11 cellular contexts compared by ENCODE assay signal in the genomic region with DNA sequence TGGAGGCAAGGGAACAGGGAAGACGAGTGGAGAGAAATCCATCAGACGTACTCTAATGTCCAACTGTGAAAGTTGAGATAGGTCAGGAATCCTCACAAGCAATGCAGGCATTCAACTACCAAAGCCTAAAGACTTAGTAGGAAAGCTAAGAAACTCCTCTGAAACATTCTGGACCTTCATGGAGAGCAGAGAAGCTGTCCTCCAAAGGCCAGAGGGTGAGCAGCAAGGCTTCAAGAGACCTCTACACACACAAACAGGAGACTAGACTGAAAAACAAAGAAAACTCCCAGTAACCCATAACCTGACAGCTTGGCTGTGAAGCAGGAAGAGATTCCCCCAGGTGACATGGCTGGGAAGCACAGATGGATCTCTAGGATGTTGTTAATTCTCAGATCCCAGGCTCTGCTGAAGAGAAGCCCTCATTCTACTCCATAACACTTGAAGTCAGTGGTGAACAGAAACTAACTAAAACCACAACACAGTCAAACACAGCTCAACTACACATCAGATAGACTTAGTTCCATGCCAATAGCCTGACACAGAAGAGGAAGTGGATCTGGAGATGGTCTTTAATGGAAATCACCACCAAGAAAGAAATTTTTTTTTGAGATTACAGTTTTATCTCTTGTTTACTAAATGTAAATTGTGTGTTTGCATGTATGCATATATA. TPM values are rescaled to one million over a fixed set of nuclear protein-coding genes. Genes with fewer than 3 reads are reported as not detected.
DNase-seq lines count a peak whose midpoint lies in the region; ATAC-seq, FAIRE-seq and TF ChIP-seq lines count a peak whose summit lies in the region.
"Had no signal": no experiment of that assay in that cellular context is flagged by ENCODE, and none has a peak within 500 bp of the region (broad histone marks: within the 10 kb centered on the region; RNA-seq: fewer than 3 reads in every experiment).

No MANE protein-coding gene starts in this region.

- H2AFZ ChIP-seq in K562 (ENCODE audit: low read depth, low read length) (peak overlapping the region; percentile 68), GM23248 (no peak overlapping the region)

- no peaks in the 10 kb centered on the region for H3K9me2 ChIP-seq in GM23248 (ENCODE audit: insufficient read depth)

- H3K4me2 ChIP-seq in K562 (ENCODE audit: insufficient read depth, low read length) (no peak overlapping the region; the same call in 1 of the 2 replicates), GM23248 (ENCODE audit: unreplicated experiment) (no peak overlapping the region)

- no peak for TF ChIP-seq POLR2A in K562 (conservative IDR thresholded peaks at IDR 0.05)

- TF ChIP-seq RAD21 in K562 (CRISPR knock-in tag; conservative IDR thresholded peaks at IDR 0.05 in 1 of 2, IDR thresholded peaks at IDR 0.05 in 1 of 2): no peak

- H3K4me3 ChIP-seq in K562: no peak overlapping the region
- H3K4me3 ChIP-seq in GM23248: no peak overlapping the region

- ATAC-seq in GM18519 (IDR thresholded peaks at IDR 0.05; ENCODE audit: low FRiP score, unreplicated experiment): peak; percentile 99
- ATAC-seq in GM21619 (IDR thresholded peaks at IDR 0.05; ENCODE audit: unreplicated experiment): peak; percentile 87
- ATAC-seq in HG03432 (IDR thresholded peaks at IDR 0.05; ENCODE audit: unreplicated experiment): peak; percentile 96
- ATAC-seq in K562: peak; percentile 23; the same call in 2 of the 3 replicates
- ATAC-seq: naive thymus-derived CD4-positive, alpha-beta T cell had no signal

- H3K9me3 ChIP-seq in K562 (replicated peaks; ENCODE audit: control insufficient read depth, insufficient read depth, low read depth, low read length) (no peaks in the 10 kb centered on the region), GM23248 (ENCODE audit: low read depth) (no peaks in the 10 kb centered on the region)

- peak; percentile 60 for FAIRE-seq in K562 (lab: Jason Lieb, UNC)

- H3K9me1 ChIP-seq in K562 (ENCODE audit: control insufficient read depth, insufficient read depth, low read length): no peaks in the 10 kb centered on the region

- intact Hi-C loops in K562 (cut with micrococcal nuclease): no loop called here

- in situ Hi-C loops in K562 (cut with MboI): no loop called here
- in situ Hi-C loops in GM23248 (cut with MboI): no loop called here

- TF ChIP-seq EP300 in K562 (IDR thresholded peaks at IDR 0.05; ENCODE audit: low read length): no peak

- DNase-seq in K562 (ENCODE audit: extremely low read depth in 1 of 4, low spot score in 3 of 4): no peak
- no peak for DNase-seq in GM23248
- no peak for DNase-seq in NCI-H748 (lab: John Stamatoyannopoulos, UW; ENCODE audit: unreplicated experiment)
- DNase-seq in NCI-H2107 (lab: John Stamatoyannopoulos, UW): no peak
- no peak for DNase-seq in activated gamma-delta T cell (lab: John Stamatoyannopoulos, UW)
- DNase-seq: DMS 273 treated with DMSO at 0.1 percent for 48 hours had no signal

- POLR2A ChIA-PET in K562 (lab: Yijun Ruan, JAX): interaction anchor here (0.5 kb wide), 1 partner anchor 70 kb away, joined by 3 read pairs; no protein-coding TSS in a partner anchor

- H4K20me1 ChIP-seq in K562 (replicated peaks; ENCODE audit: control insufficient read depth, insufficient read depth, low read length): no peaks in the 10 kb centered on the region
- no peaks in the 10 kb centered on the region for H4K20me1 ChIP-seq in GM23248 (ENCODE audit: insufficient read depth)

- WGBS in K562 (ENCODE audit: insufficient coverage, low coverage, missing lambda C conversion rate): 37% methylated on average over 2 of the region's 2 CpGs
- WGBS in GM23248 (ENCODE audit: low coverage in 1 of 2, low lambda C conversion rate in 2 of 2, missing lambda C conversion rate in 2 of 2), 2 experiments: 6 to 10% methylated on average over 2 of the region's 2 CpGs

- CTCF ChIA-PET in K562 (lab: Yijun Ruan, JAX; ENCODE audit: low intra/inter-chr PET ratio): no interaction called here

- H3K27me3 ChIP-seq in K562 (ENCODE audit: control insufficient read depth in 2 of 2, insufficient read depth in 2 of 2, low read length in 2 of 2) (no peaks in the 10 kb centered on the region), GM23248 (replicated peaks; ENCODE audit: insufficient read depth) (peaks cover 41% of the 10 kb centered on the region)

- TF ChIP-seq CTCF in K562 (IDR thresholded peaks at IDR 0.05 in 2 of 3, conservative IDR thresholded peaks at IDR 0.05 in 1 of 3; ENCODE audit: insufficient read depth in 2 of 3, low read depth in 1 of 3, low read length in 3 of 3): no peak

- H3K9ac ChIP-seq in K562 (ENCODE audit: insufficient read depth in 1 of 2, low read depth in 2 of 2, low read length in 2 of 2) (no peak overlapping the region; a peak in 1 of 4 replicates), GM23248 (no peak overlapping the region)

- H3K4me1 ChIP-seq in K562 (replicated peaks in 1 of 2; ENCODE audit: control insufficient read depth in 2 of 2, insufficient read depth in 2 of 2, low read length in 2 of 2): peaks cover 0 to 31% of the 10 kb centered on the region in 2 experiments; a peak in 4 of 5 replicates
- H3K4me1 ChIP-seq in GM23248 (ENCODE audit: insufficient read depth): no peaks in the 10 kb centered on the region

- H3F3A ChIP-seq in GM23248 (ENCODE audit: insufficient read depth): no peaks in the 10 kb centered on the region

- H3K79me2 ChIP-seq in K562 (ENCODE audit: control insufficient read depth, insufficient read depth, low read length) (no peaks in the 10 kb centered on the region), GM23248 (ENCODE audit: insufficient read depth) (no peaks in the 10 kb centered on the region)

- H3K27ac ChIP-seq in K562 (ENCODE audit: extremely low read depth, low read depth, low read length) (no peak overlapping the region), GM23248 (no peak overlapping the region)

- no TSS peak for BruUV-seq in K562 (replicated peaks; lab: Mats Ljungman, UMichigan)

- H3K36me3 ChIP-seq in K562 (ENCODE audit: control insufficient read depth, insufficient read depth, low read length) (no peaks in the 10 kb centered on the region), GM23248 (ENCODE audit: low read depth) (no peaks in the 10 kb centered on the region)

TF ChIP-seq in K562, 482 proteins besides CTCF, POLR2A, EP300 and RAD21 (continues in another document):
- TF ChIP-seq BDP1 (IDR thresholded peaks at IDR 0.05; ENCODE audit: insufficient read depth, insufficient read length): no peak
- TF ChIP-seq CHD2 (IDR thresholded peaks at IDR 0.05; ENCODE audit: low read depth, low read length): no peak
- no peak for TF ChIP-seq BCOR (IDR thresholded peaks at IDR 0.05)
- no peak for TF ChIP-seq NR3C1 (CRISPR knock-in tag; IDR thresholded peaks at IDR 0.05)
- no peak for TF ChIP-seq SRSF7 (optimal IDR thresholded peaks at IDR 0.05; ENCODE audit: low read depth, low read length)
- no peak for TF ChIP-seq DNMT1 (IDR thresholded peaks at IDR 0.05)
- peak; percentile 96 for TF ChIP-seq SPI1 (IDR thresholded peaks at IDR 0.05; ENCODE audit: borderline replicate concordance, low read depth, low read length)
- no peak for TF ChIP-seq NFXL1 (CRISPR knock-in tag; IDR thresholded peaks at IDR 0.05)

RNA-seq across cellular contexts. Expression of a gene that starts 23.2 kb away (rescaled TPM):
- total RNA-seq in K562 (2011; cell fraction: chromatin; rRNA removed; ENCODE audit: low replicate concordance): 6.4 and 13.8 TPM in 2 replicates
- total RNA-seq in K562 (2011; cell fraction: nucleolus; rRNA removed): 11.3 and 12.5 TPM in 2 replicates
- total RNA-seq in K562 (2011; cell fraction: nucleoplasm; rRNA removed): 15.8 and 17.8 TPM in 2 replicates
- total RNA-seq in K562 (2014; rRNA removed) (30.1 and 38.1 TPM in 2 replicates), K562 (2014; rRNA removed; fragmentation: Illumina TruSeq; extraction: Trizol) (64.1 and 64.8 TPM in 2 replicates), K562 (2015; rRNA removed; fragmentation: Illumina TruSeq; extraction: Trizol) (96.3 and 99.0 TPM in 2 replicates), K562 (2021) (31.9 and 32.0 TPM in 2 replicates)
- polyA plus RNA-seq in K562 (2011; rRNA removed) (35.6 and 41.2 TPM in 2 replicates), K562 (2014; fragmentation: Illumina TruSeq; extraction: Trizol) (42.1 and 46.5 TPM in 2 replicates), K562 (2014; fragmentation: Nextera tagmentation; extraction: Ambion mirVana) (10 to 100 TPM; 44.0 to 47.0 TPM), K562 (2014; rRNA removed) (27.2 and 37.0 TPM in 2 replicates), GM23248 (2016; fragmentation: Nextera tagmentation; extraction: Ambion mirVana) (not detected in 2 replicates)
- 25.8 and 34.2 TPM in 2 replicates for polyA plus RNA-seq in K562 (2011; cell fraction: cytosol; rRNA removed)
- 4.1 and 6.9 TPM in 2 replicates for polyA plus RNA-seq in K562 (2011; cell fraction: nucleus; rRNA removed)
- 63.9 and 76.2 TPM in 2 replicates for polyA plus RNA-seq in K562 (2012)
- polyA minus RNA-seq in K562 (2011; rRNA and poly(A)+ RNA removed): 85.6 and 103 TPM in 2 replicates
- 23.7 and 37.9 TPM in 2 replicates for polyA minus RNA-seq in K562 (2011; cell fraction: cytosol; rRNA and poly(A)+ RNA removed)
- polyA minus RNA-seq in K562 (2011; cell fraction: nucleus; rRNA and poly(A)+ RNA removed): 2.4 and 5.3 TPM in 2 replicates
- total RNA-seq in GM23248 (2014; rRNA removed; shearing (Covaris generic)): not detected in 2 replicates
- total RNA-seq: glomerular endothelial cell had no signal

RNA-seq across cellular contexts. Expression of a gene that starts 34.6 kb away (rescaled TPM):
- total RNA-seq in K562 (2011; cell fraction: chromatin; rRNA removed; ENCODE audit: low replicate concordance): 10.0 and 21.9 TPM in 2 replicates
- total RNA-seq in K562 (2011; cell fraction: nucleolus; rRNA removed): 10.8 and 18.6 TPM in 2 replicates
- total RNA-seq in K562 (2011; cell fraction: nucleoplasm; rRNA removed): 14.5 and 16.9 TPM in 2 replicates
- total RNA-seq in K562 (2014; rRNA removed) (39.3 and 82.5 TPM in 2 replicates), K562 (2014; rRNA removed; fragmentation: Illumina TruSeq; extraction: Trizol) (52.9 and 62.2 TPM in 2 replicates), K562 (2015; rRNA removed; fragmentation: Illumina TruSeq; extraction: Trizol) (41.2 and 41.3 TPM in 2 replicates), K562 (2021) (33.0 and 39.2 TPM in 2 replicates)
- polyA plus RNA-seq in K562 (2011; rRNA removed) (37.8 and 50.2 TPM in 2 replicates), K562 (2014; fragmentation: Illumina TruSeq; extraction: Trizol) (45.2 and 49.2 TPM in 2 replicates), K562 (2014; fragmentation: Nextera tagmentation; extraction: Ambion mirVana) (10 to 100 TPM; 25.9 to 26.3 TPM), K562 (2014; rRNA removed) (61.0 and 92.2 TPM in 2 replicates), GM23248 (2016; fragmentation: Nextera tagmentation; extraction: Ambion mirVana) (17.2 and 17.5 TPM in 2 replicates)
- polyA plus RNA-seq in K562 (2011; cell fraction: cytosol; rRNA removed): 27.5 and 29.8 TPM in 2 replicates
- polyA plus RNA-seq in K562 (2011; cell fraction: nucleus; rRNA removed): 11.5 and 13.0 TPM in 2 replicates
- polyA plus RNA-seq in K562 (2012): 30.1 and 43.6 TPM in 2 replicates
- polyA minus RNA-seq in K562 (2011; rRNA and poly(A)+ RNA removed): 20.0 and 24.0 TPM in 2 replicates
- 22.5 and 24.1 TPM in 2 replicates for polyA minus RNA-seq in K562 (2011; cell fraction: cytosol; rRNA and poly(A)+ RNA removed)
- 14.9 and 31.8 TPM in 2 replicates for polyA minus RNA-seq in K562 (2011; cell fraction: nucleus; rRNA and poly(A)+ RNA removed)
- total RNA-seq in GM23248 (2014; rRNA removed; shearing (Covaris generic)): 21.6 and 60.4 TPM in 2 replicates

Comparison
In these comparisons a context has a peak if more than half of its experiments do, and no peak if none do; other contexts are left out.
1. ATAC-seq: peak in every context shown above with its lines; median percentile 99 in GM18519; 96 in HG03432; 87 in GM21619; 23 in K562.